In the genomic region with DNA sequence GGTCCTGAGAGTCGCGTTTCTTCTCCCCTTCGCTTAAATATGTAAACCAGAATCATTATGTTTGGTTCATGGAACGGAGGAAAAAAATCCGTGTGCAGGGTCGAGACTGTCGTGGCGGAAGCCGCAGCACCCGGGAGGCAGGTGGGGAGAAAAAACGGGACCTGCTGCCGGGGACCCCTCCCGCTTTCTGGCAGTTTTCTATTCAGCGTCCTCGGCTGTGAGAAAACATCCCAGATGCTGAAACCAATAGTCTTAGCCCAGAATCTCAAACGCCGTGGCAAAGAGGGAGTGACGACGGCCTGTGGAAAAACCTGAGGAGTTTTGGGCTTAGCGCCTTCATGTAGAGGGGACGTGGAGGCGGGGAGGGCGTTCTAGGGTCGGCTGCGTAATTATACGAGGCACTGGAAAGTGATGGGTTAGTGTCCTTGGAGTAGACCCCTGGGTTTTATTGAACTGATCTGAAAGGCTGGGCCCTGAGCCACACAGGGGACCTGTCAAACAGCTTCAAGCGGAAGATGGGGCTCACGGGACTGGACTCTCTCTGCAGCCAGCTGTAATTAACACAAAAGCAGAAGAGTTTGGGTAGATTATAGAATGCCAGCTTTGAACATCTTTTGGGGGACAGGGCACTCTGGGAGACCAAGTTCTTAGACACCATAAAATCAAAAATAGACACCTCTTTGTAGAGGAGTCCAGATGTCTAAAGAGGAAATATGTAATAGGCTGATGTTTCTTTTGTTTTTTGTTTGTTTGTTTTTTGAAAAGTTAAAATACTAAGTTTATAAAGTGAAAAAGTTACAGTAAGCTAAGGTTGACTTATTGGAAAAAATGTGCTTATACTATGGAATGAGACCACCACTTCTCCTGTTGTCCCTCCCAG, we compare ENCODE assay signal across 8 cellular contexts. TPM values are rescaled to one million over a fixed set of nuclear protein-coding genes. Genes with fewer than 3 reads are reported as not detected.
DNase-seq lines count a peak whose midpoint lies in the region; ATAC-seq and TF ChIP-seq lines count a peak whose summit lies in the region.

No MANE protein-coding gene starts in this region.

- H3K27me3 Mint-ChIP-seq in neural progenitor cell (ENCODE audit: insufficient read depth, low read depth), result peaks cover 2% of the 10 kb centered on the region

- peak overlapping the region; percentile 17 for H3K27ac ChIP-seq in neural progenitor cell

- peaks cover 35% of the 10 kb centered on the region for H4K20me1 ChIP-seq in neural progenitor cell (ENCODE audit: low read depth)

- no peaks in the 10 kb centered on the region for H3K27me3 ChIP-seq in neural progenitor cell

- H3F3A ChIP-seq in neural progenitor cell (ENCODE audit: low read depth), result peaks cover 43% of the 10 kb centered on the region

- peaks cover 13% of the 10 kb centered on the region for H3K36me3 ChIP-seq in neural progenitor cell

- peak overlapping the region; percentile 96 for H3K4me3 Mint-ChIP-seq in neural progenitor cell

- peak overlapping the region; percentile 98 for H3K27ac Mint-ChIP-seq in neural progenitor cell

- H3K4me1 Mint-ChIP-seq in neural progenitor cell, result peaks cover 39% of the 10 kb centered on the region

- no peaks in the 10 kb centered on the region for H3K9me3 ChIP-seq in neural progenitor cell (ENCODE audit: low read depth)

- no peak for ATAC-seq in GM21723 (IDR thresholded peaks at IDR 0.05; ENCODE audit: unreplicated experiment)
- no peak for ATAC-seq in GM18861 (IDR thresholded peaks at IDR 0.05; ENCODE audit: unreplicated experiment)

- H3K4me3 ChIP-seq in fibroblast of the aortic adventitia (ENCODE audit: low read depth, low read length) (peak overlapping the region; percentile 82), neural progenitor cell (peak overlapping the region; percentile 81)

- peaks cover 47% of the 10 kb centered on the region for H3K4me1 ChIP-seq in neural progenitor cell

- peak overlapping the region; percentile 47 for H2AFZ ChIP-seq in neural progenitor cell (replicated peaks)

- H3K9ac ChIP-seq in neural progenitor cell, result peak overlapping the region; percentile 24

- H3K36me3 Mint-ChIP-seq in neural progenitor cell, result peaks cover 4% of the 10 kb centered on the region

- H3K4me2 ChIP-seq in neural progenitor cell, result peak overlapping the region; percentile 98

- peaks cover 42% of the 10 kb centered on the region for H3K79me2 ChIP-seq in neural progenitor cell (ENCODE audit: low read depth)

- TF ChIP-seq CTCF in fibroblast of the aortic adventitia (IDR thresholded peaks at IDR 0.05; ENCODE audit: insufficient read depth, low read length), result no peak
- TF ChIP-seq CTCF in neural progenitor cell (IDR thresholded peaks at IDR 0.05), result no peak

- H3K9me3 Mint-ChIP-seq in neural progenitor cell, result peaks cover 3% of the 10 kb centered on the region

- DNase-seq in NCI-H345 (lab: John Stamatoyannopoulos, UW) (peak; percentile 25), NCI-H345 treated with DMSO at 0.1 percent for 48 hours (lab: John Stamatoyannopoulos, UW; ENCODE audit: unreplicated experiment) (no peak), NCI-H146 treated with DMSO at 0.1 percent for 48 hours (lab: John Stamatoyannopoulos, UW; ENCODE audit: unreplicated experiment) (peak; percentile 51), activated T-cell treated with anti-CD3 and anti-CD28 coated beads for 48 hours (ENCODE audit: low read depth) (peak; percentile 5), fibroblast of the aortic adventitia (ENCODE audit: low read depth) (peak; percentile 33), neural progenitor cell (ENCODE audit: low spot score) (peak; percentile 46)

RNA-seq across cellular contexts. Expression of a gene that starts 0.8 kb away (rescaled TPM):
- 5.9 and 35.2 TPM in 2 replicates for total RNA-seq in fibroblast of the aortic adventitia (ENCODE audit: low replicate concordance)
- total RNA-seq in neural progenitor cell (ENCODE audit: low replicate concordance), result 197 and 266 TPM in 2 replicates

RNA-seq across cellular contexts. Expression of a gene that starts 53.7 kb away (rescaled TPM):
- not detected in 2 replicates for total RNA-seq in fibroblast of the aortic adventitia (ENCODE audit: low replicate concordance)
- 2.9 TPM in 2 replicates for total RNA-seq in neural progenitor cell (ENCODE audit: low replicate concordance)
